In genomic region chr9:87910821-87911220, GRCh38 we compare ENCODE assay signal across 23 cellular contexts. TPM values are rescaled to one million over a fixed set of nuclear protein-coding genes. Genes with fewer than 3 reads are reported as not detected.
DNase-seq lines count a peak whose midpoint lies in the region; ATAC-seq lines count a peak whose summit lies in the region.
"Had no signal": no experiment of that assay in that cellular context is flagged by ENCODE, and none has a peak within 500 bp of the region (broad histone marks: within the 10 kb centered on the region; RNA-seq: fewer than 3 reads in every experiment).

No MANE protein-coding gene starts in this region.

- H3K36me3 ChIP-seq in mesenchymal stem cell (ENCODE audit: control insufficient read depth in 1 of 2, insufficient read depth in 2 of 2, low read depth in 1 of 2, low read length in 2 of 2) = no peaks in the 10 kb centered on the region
- H3K36me3 ChIP-seq: BE2C had no signal

- H3K9me3 ChIP-seq in mesenchymal stem cell (ENCODE audit: control insufficient read depth, low read length) = no peaks in the 10 kb centered on the region
- H3K9me3 ChIP-seq: BE2C had no signal

- no CpG with 5 or more reads among the region's 3 CpGs for WGBS in mesenchymal stem cell

- no peaks in the 10 kb centered on the region for H3K27me3 ChIP-seq in mesenchymal stem cell (ENCODE audit: control insufficient read depth in 1 of 2, insufficient read depth in 1 of 2, low read length in 2 of 2)
- H3K27me3 ChIP-seq: BE2C had no signal

- H3K9me3 Mint-ChIP-seq in activated CD8-positive, alpha-beta T cell treated with anti-CD3 and anti-CD28 coated beads, Interleukin-2, amount 10 ng/mL, durations not matched to agents 7 days and 5 days (ENCODE audit: insufficient read depth) = no peaks in the 10 kb centered on the region
- H3K9me3 Mint-ChIP-seq: T-helper 1 cell treated with Interleukin-12 subunit alpha and Interleukin-12 subunit beta and Interleukin-4 antibody, amounts not matched to agents 30 μg/mL and 1 μg/mL, for 36 hours had no signal

- no peak overlapping the region for H3K14ac ChIP-seq in mesenchymal stem cell (ENCODE audit: low read length in 2 of 2)

- no peak overlapping the region for H2BK120ac ChIP-seq in mesenchymal stem cell (ENCODE audit: low read depth, low read length)

- H3K4ac ChIP-seq in mesenchymal stem cell (ENCODE audit: low read depth in 1 of 2, low read length in 2 of 2) = no peak overlapping the region

- H3K9ac ChIP-seq in mesenchymal stem cell (ENCODE audit: low read length) = peak overlapping the region; percentile 44

- H3K27me3 Mint-ChIP-seq in activated CD8-positive, alpha-beta T cell treated with anti-CD3 and anti-CD28 coated beads, Interleukin-2, amount 10 ng/mL, durations not matched to agents 7 days and 5 days (ENCODE audit: low read depth) = no peaks in the 10 kb centered on the region

- ATAC-seq in HG03442 (IDR thresholded peaks at IDR 0.05; ENCODE audit: unreplicated experiment) (no peak), HG02588 (IDR thresholded peaks at IDR 0.05; ENCODE audit: unreplicated experiment) (no peak)
- no peak for ATAC-seq in activated CD8-positive, alpha-beta T cell treated with anti-CD3 and anti-CD28 coated beads, Interleukin-2, amount 10 ng/mL, durations not matched to agents 7 days and 5 days

- DNase-seq in AG20443 (ENCODE audit: low spot score) = peak; percentile 27
- peak; percentile 11 for DNase-seq in HCEC 1CT
- peak; percentile 83 for DNase-seq in dedifferentiated amniotic fluid mesenchymal stem cell (ENCODE audit: extremely low spot score)
- DNase-seq in mesenchymal stem cell = no peak
- DNase-seq in SKM-1 (lab: John Stamatoyannopoulos, UW; ENCODE audit: unreplicated experiment) = no peak
- no peak for DNase-seq in activated CD8-positive, alpha-beta T cell treated with anti-CD3 and anti-CD28 coated beads, Interleukin-2, amount 10 ng/mL, durations not matched to agents 7 days and 5 days
- DNase-seq: BE2C; Calu3; CD4-positive, alpha-beta memory T cell; GF-D8; KG1; MV-4-11; NCI-H1694 treated with DMSO at 0.1 percent for 48 hours; NCI-H2227 treated with DMSO at 0.1 percent for 48 hours; NCI-H524; PC-9; SIG-M5 had no signal

- POLR2A ChIA-PET in activated CD8-positive, alpha-beta T cell treated with anti-CD3 and anti-CD28 coated beads, Interleukin-2, amount 10 ng/mL, durations not matched to agents 7 days and 5 days (lab: Charles Lee) = no interaction called here

- H2BK5ac ChIP-seq in mesenchymal stem cell (ENCODE audit: low read depth, low read length, poor library complexity, severe bottlenecking) = no peak overlapping the region

- no peak overlapping the region for H2BK12ac ChIP-seq in mesenchymal stem cell (ENCODE audit: low read length in 2 of 2)

- no peak overlapping the region for H2BK15ac ChIP-seq in mesenchymal stem cell (ENCODE audit: low read depth, poor library complexity, severe bottlenecking)

- no peak overlapping the region for H4K8ac ChIP-seq in mesenchymal stem cell (ENCODE audit: low read length)

- no peaks in the 10 kb centered on the region for H3K36me3 Mint-ChIP-seq in activated CD8-positive, alpha-beta T cell treated with anti-CD3 and anti-CD28 coated beads, Interleukin-2, amount 10 ng/mL, durations not matched to agents 7 days and 5 days (ENCODE audit: low read depth)
- H3K36me3 Mint-ChIP-seq: CD4-positive, alpha-beta memory T cell had no signal

- CTCF ChIA-PET in activated CD8-positive, alpha-beta T cell treated with anti-CD3 and anti-CD28 coated beads, Interleukin-2, amount 10 ng/mL, durations not matched to agents 7 days and 5 days (lab: Charles Lee) = no interaction called here

- H3K4me1 ChIP-seq in mesenchymal stem cell (ENCODE audit: control insufficient read depth, insufficient read depth, low read depth, low read length) = no peaks in the 10 kb centered on the region
- H3K4me1 ChIP-seq: BE2C had no signal

- no peak overlapping the region for H3K23ac ChIP-seq in mesenchymal stem cell (ENCODE audit: low read length in 2 of 2)

- H3K4me1 Mint-ChIP-seq in activated CD8-positive, alpha-beta T cell treated with anti-CD3 and anti-CD28 coated beads, Interleukin-2, amount 10 ng/mL, durations not matched to agents 7 days and 5 days (ENCODE audit: low read depth) = no peaks in the 10 kb centered on the region
- H3K4me1 Mint-ChIP-seq: CD4-positive, alpha-beta memory T cell had no signal

- no peak overlapping the region for H4K91ac ChIP-seq in mesenchymal stem cell (ENCODE audit: low read length)

- H3K4me3 ChIP-seq in mesenchymal stem cell (ENCODE audit: insufficient read depth in 1 of 2, low read depth in 1 of 2, low read length in 2 of 2) = no peak overlapping the region
- H3K4me3 ChIP-seq: PC-9 had no signal

- H2AK5ac ChIP-seq in mesenchymal stem cell (ENCODE audit: low read length, severe bottlenecking) = no peak overlapping the region

- H2AFZ ChIP-seq in mesenchymal stem cell (ENCODE audit: low read depth, low read length) = no peak overlapping the region
- H2AFZ ChIP-seq: PC-9 had no signal

- H3K18ac ChIP-seq in mesenchymal stem cell (ENCODE audit: low read depth in 1 of 2, low read length in 2 of 2) = no peak overlapping the region

- H3K4me3 Mint-ChIP-seq in activated CD8-positive, alpha-beta T cell treated with anti-CD3 and anti-CD28 coated beads, Interleukin-2, amount 10 ng/mL, durations not matched to agents 7 days and 5 days = no peak overlapping the region
- H3K4me3 Mint-ChIP-seq: CD4-positive, alpha-beta memory T cell; T-helper 1 cell treated with Interleukin-12 subunit alpha and Interleukin-12 subunit beta and Interleukin-4 antibody, amounts not matched to agents 30 μg/mL and 1 μg/mL, for 36 hours had no signal

- no peak overlapping the region for H3K27ac Mint-ChIP-seq in activated CD8-positive, alpha-beta T cell treated with anti-CD3 and anti-CD28 coated beads, Interleukin-2, amount 10 ng/mL, durations not matched to agents 7 days and 5 days
- H3K27ac Mint-ChIP-seq: CD4-positive, alpha-beta memory T cell; T-helper 1 cell treated with Interleukin-12 subunit alpha and Interleukin-12 subunit beta and Interleukin-4 antibody, amounts not matched to agents 30 μg/mL and 1 μg/mL, for 36 hours had no signal

- H3K4me2 ChIP-seq in mesenchymal stem cell (ENCODE audit: low read length, poor library complexity, severe bottlenecking) = no peak overlapping the region
- H3K4me2 ChIP-seq: PC-9 had no signal

- no peak overlapping the region for H3K27ac ChIP-seq in mesenchymal stem cell (ENCODE audit: low read length, poor library complexity, severe bottlenecking)
- H3K27ac ChIP-seq: PC-9, RWPE1 had no signal

- H3K79me1 ChIP-seq in mesenchymal stem cell (replicated peaks; ENCODE audit: low read length, poor library complexity, severe bottlenecking) = no peaks in the 10 kb centered on the region

RNA-seq across cellular contexts. Expression of gene SPATA31C1, which starts 6.9 kb away (rescaled TPM):
- polyA plus RNA-seq in mesenchymal stem cell (2013, experiment 1 of 2) = not detected
- polyA plus RNA-seq in mesenchymal stem cell (2013, experiment 2 of 2) = not detected
- total RNA-seq in activated CD8-positive, alpha-beta T cell treated with anti-CD3 and anti-CD28 coated beads, Interleukin-2, amount 10 ng/mL, durations not matched to agents 7 days and 5 days = not detected
- total RNA-seq: A673; Calu3; CD4-positive, alpha-beta memory T cell; H4; PC-9 had no signal
- polyA plus RNA-seq: CD4-positive, alpha-beta memory T cell had no signal

RNA-seq across cellular contexts. Expression of gene SPATA31E1, which starts 28.1 kb away (rescaled TPM):
- polyA plus RNA-seq in mesenchymal stem cell (2013, experiment 1 of 2) = not detected
- polyA plus RNA-seq in mesenchymal stem cell (2013, experiment 2 of 2) = not detected
- total RNA-seq in activated CD8-positive, alpha-beta T cell treated with anti-CD3 and anti-CD28 coated beads, Interleukin-2, amount 10 ng/mL, durations not matched to agents 7 days and 5 days = not detected
- total RNA-seq: A673; Calu3; CD4-positive, alpha-beta memory T cell; H4; PC-9 had no signal
- polyA plus RNA-seq: CD4-positive, alpha-beta memory T cell had no signal

Comparison
In these comparisons a context has a peak if more than half of its experiments do, and no peak if none do; other contexts are left out.
1. DNase-seq: peak in AG20443 (single experiment), HCEC 1CT (single experiment) and dedifferentiated amniotic fluid mesenchymal stem cell (single experiment); none in mesenchymal stem cell (single experiment), SKM-1 (single experiment) and activated CD8-positive, alpha-beta T cell treated with anti-CD3 and anti-CD28 coated beads, Interleukin-2, amount 10 ng/mL, durations not matched to agents 7 days and 5 days (single experiment).